ENCODE assay signal across 23 cellular contexts in the genomic region with DNA sequence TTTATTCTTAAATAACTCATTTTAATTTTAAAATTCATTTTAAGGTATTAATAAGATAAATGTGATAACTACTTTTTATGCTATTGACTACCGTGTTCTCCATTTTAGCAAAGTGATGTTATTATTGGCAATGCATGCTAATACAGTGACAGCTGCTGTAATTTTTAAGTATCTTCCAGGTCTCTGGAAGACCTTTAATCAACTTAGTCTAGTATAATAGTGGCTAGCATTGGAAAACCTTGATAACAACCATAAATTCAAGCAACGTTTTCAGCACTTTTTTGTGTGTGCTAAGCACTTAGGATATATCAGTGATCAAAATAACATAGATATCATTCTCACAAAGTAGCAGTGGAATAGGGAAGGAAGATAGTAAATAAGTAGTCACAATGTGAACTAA.
"Had no signal": no experiment of that assay in that cellular context is flagged by ENCODE, and none has a peak within 500 bp of the region (broad histone marks: within the 10 kb centered on the region; RNA-seq: fewer than 3 reads in every experiment).

No MANE protein-coding gene starts in this region.

- H3K4me3 ChIP-seq: colonic mucosa, esophagus squamous epithelium, gastrocnemius medialis, heart right ventricle, left lung, lower lobe of right lung, mucosa of descending colon had no signal

- H3K9me3 ChIP-seq: colonic mucosa, esophagus squamous epithelium, gastrocnemius medialis, left lung, lower lobe of right lung, mucosa of descending colon had no signal

- H3K36me3 ChIP-seq: colonic mucosa, esophagus squamous epithelium, gastrocnemius medialis, heart right ventricle, left lung, lower lobe of right lung had no signal

- H3K4me1 ChIP-seq: colonic mucosa, esophagus squamous epithelium, gastrocnemius medialis, heart right ventricle, left lung, lower lobe of right lung had no signal

- H3K27me3 ChIP-seq: colonic mucosa, esophagus squamous epithelium, gastrocnemius medialis, heart right ventricle, left lung had no signal

- H3K27ac ChIP-seq: colonic mucosa, epithelial cell of prostate, esophagus squamous epithelium, gastrocnemius medialis, heart right ventricle, left lung, lower lobe of right lung had no signal

- ATAC-seq: effector memory CD8-positive, alpha-beta T cell; esophagus mucosa; gastrocnemius medialis; heart right ventricle; left cardiac atrium; left lung; left ventricle myocardium superior; lower lobe of right lung; mucosa of descending colon had no signal

- DNase-seq: colonic mucosa; cortex of kidney; effector CD8-positive, alpha-beta T cell; effector memory CD8-positive, alpha-beta T cell; endodermal cell; erythroblast; esophagus squamous epithelium; foreskin fibroblast; foreskin melanocyte; gastrocnemius medialis; glutamatergic neuron; head of caudate nucleus; heart right ventricle; hippocampal formation; left cardiac atrium; left lung; left ventricle myocardium superior; lower lobe of right lung; mesenchymal stem cell; mucosa of descending colon; naive B cell had no signal
